In the genomic region with DNA sequence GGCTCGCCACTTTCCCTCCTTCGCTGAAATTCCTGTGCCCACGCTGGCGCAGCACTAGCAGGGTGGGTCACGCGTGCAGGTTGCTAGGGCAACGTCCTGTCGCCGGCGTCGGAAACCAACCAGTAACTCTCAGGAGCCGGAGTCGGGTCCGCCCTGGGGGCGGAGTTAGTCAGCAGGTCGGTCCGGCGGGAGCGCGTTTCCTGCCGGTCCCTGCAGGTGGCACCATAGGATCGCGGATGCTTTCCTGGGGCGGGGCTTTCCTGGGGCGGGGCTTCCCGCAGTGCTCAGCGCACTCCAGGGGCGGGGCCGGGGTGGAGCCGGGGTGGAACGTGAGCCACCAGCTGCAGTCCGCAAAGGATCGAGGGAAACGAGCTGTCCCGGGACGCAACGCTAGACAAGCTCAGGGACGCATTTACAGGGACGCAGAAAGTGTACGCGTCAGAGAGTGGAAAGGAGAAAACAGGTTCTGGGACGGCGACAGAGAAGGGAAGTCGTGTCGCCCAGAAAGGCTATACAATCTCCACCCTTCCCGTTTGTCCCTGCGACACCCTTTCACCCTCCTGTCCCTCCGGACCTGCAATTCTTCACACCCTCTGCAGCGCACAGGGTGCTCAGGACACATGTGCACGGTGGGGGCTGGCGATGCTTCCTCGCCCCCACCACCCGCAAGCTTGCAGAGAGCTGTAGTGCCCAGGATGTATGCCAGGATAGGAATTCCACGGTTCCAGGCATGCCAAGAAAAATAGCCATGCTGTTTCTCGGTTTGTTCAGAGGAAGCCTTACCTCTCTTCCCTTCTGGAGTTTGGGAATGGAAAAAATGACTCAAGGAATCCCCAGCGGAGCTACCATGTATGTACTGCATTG, we compare ENCODE assay signal across 1 cellular context.
TF ChIP-seq lines count a peak whose summit lies in the region.

No MANE protein-coding gene starts in this region.

TF ChIP-seq in GM12878, 131 proteins besides CTCF, POLR2A, EP300 and RAD21 (continued from another document and continues in another):
- TF ChIP-seq, protein P1, sequence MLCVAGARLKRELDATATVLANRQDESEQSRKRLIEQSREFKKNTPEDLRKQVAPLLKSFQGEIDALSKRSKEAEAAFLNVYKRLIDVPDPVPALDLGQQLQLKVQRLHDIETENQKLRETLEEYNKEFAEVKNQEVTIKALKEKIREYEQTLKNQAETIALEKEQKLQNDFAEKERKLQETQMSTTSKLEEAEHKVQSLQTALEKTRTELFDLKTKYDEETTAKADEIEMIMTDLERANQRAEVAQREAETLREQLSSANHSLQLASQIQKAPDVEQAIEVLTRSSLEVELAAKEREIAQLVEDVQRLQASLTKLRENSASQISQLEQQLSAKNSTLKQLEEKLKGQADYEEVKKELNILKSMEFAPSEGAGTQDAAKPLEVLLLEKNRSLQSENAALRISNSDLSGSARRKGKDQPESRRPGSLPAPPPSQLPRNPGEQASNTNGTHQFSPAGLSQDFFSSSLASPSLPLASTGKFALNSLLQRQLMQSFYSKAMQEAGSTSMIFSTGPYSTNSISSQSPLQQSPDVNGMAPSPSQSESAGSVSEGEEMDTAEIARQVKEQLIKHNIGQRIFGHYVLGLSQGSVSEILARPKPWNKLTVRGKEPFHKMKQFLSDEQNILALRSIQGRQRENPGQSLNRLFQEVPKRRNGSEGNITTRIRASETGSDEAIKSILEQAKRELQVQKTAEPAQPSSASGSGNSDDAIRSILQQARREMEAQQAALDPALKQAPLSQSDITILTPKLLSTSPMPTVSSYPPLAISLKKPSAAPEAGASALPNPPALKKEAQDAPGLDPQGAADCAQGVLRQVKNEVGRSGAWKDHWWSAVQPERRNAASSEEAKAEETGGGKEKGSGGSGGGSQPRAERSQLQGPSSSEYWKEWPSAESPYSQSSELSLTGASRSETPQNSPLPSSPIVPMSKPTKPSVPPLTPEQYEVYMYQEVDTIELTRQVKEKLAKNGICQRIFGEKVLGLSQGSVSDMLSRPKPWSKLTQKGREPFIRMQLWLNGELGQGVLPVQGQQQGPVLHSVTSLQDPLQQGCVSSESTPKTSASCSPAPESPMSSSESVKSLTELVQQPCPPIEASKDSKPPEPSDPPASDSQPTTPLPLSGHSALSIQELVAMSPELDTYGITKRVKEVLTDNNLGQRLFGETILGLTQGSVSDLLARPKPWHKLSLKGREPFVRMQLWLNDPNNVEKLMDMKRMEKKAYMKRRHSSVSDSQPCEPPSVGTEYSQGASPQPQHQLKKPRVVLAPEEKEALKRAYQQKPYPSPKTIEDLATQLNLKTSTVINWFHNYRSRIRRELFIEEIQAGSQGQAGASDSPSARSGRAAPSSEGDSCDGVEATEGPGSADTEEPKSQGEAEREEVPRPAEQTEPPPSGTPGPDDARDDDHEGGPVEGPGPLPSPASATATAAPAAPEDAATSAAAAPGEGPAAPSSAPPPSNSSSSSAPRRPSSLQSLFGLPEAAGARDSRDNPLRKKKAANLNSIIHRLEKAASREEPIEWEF (IDR thresholded peaks at IDR 0.05; ENCODE audit: insufficient replicate concordance, low read depth, low read length) = no peak
- TF ChIP-seq PAX8 (IDR thresholded peaks at IDR 0.05) = no peak
- no peak for TF ChIP-seq SRF (IDR thresholded peaks at IDR 0.05; ENCODE audit: low read depth in 2 of 2, low read length in 2 of 2)
- TF ChIP-seq, protein P2, sequence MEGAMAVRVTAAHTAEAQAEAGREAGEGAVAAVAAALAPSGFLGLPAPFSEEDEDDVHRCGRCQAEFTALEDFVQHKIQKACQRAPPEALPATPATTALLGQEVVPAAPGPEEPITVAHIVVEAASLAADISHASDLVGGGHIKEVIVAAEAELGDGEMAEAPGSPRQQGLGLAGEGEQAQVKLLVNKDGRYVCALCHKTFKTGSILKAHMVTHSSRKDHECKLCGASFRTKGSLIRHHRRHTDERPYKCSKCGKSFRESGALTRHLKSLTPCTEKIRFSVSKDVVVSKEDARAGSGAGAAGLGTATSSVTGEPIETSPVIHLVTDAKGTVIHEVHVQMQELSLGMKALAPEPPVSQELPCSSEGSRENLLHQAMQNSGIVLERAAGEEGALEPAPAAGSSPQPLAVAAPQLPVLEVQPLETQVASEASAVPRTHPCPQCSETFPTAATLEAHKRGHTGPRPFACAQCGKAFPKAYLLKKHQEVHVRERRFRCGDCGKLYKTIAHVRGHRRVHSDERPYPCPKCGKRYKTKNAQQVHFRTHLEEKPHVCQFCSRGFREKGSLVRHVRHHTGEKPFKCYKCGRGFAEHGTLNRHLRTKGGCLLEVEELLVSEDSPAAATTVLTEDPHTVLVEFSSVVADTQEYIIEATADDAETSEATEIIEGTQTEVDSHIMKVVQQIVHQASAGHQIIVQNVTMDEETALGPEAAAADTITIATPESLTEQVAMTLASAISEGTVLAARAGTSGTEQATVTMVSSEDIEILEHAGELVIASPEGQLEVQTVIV (IDR thresholded peaks at IDR 0.05; ENCODE audit: borderline replicate concordance, partially characterized antibody) = no peak
- TF ChIP-seq, protein P3, sequence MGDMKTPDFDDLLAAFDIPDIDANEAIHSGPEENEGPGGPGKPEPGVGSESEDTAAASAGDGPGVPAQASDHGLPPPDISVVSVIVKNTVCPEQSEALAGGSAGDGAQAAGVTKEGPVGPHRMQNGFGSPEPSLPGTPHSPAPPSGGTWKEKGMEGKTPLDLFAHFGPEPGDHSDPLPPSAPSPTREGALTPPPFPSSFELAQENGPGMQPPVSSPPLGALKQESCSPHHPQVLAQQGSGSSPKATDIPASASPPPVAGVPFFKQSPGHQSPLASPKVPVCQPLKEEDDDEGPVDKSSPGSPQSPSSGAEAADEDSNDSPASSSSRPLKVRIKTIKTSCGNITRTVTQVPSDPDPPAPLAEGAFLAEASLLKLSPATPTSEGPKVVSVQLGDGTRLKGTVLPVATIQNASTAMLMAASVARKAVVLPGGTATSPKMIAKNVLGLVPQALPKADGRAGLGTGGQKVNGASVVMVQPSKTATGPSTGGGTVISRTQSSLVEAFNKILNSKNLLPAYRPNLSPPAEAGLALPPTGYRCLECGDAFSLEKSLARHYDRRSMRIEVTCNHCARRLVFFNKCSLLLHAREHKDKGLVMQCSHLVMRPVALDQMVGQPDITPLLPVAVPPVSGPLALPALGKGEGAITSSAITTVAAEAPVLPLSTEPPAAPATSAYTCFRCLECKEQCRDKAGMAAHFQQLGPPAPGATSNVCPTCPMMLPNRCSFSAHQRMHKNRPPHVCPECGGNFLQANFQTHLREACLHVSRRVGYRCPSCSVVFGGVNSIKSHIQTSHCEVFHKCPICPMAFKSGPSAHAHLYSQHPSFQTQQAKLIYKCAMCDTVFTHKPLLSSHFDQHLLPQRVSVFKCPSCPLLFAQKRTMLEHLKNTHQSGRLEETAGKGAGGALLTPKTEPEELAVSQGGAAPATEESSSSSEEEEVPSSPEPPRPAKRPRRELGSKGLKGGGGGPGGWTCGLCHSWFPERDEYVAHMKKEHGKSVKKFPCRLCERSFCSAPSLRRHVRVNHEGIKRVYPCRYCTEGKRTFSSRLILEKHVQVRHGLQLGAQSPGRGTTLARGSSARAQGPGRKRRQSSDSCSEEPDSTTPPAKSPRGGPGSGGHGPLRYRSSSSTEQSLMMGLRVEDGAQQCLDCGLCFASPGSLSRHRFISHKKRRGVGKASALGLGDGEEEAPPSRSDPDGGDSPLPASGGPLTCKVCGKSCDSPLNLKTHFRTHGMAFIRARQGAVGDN (IDR thresholded peaks at IDR 0.05) = no peak
- TF ChIP-seq, protein P4, sequence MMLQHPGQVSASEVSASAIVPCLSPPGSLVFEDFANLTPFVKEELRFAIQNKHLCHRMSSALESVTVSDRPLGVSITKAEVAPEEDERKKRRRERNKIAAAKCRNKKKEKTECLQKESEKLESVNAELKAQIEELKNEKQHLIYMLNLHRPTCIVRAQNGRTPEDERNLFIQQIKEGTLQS (IDR thresholded peaks at IDR 0.05; ENCODE audit: borderline replicate concordance, extremely low read depth, low read depth, low read length) = no peak
- no peak; the same call in 1 of the 2 replicates for TF ChIP-seq LARP7 (IDR thresholded peaks at IDR 0.05)
- TF ChIP-seq POLR2AphosphoS5 (IDR thresholded peaks at IDR 0.05; ENCODE audit: low read length) = no peak
- TF ChIP-seq MXI1 (IDR thresholded peaks at IDR 0.05; ENCODE audit: low read depth, low read length) = peak; percentile 99
- TF ChIP-seq, protein P5, sequence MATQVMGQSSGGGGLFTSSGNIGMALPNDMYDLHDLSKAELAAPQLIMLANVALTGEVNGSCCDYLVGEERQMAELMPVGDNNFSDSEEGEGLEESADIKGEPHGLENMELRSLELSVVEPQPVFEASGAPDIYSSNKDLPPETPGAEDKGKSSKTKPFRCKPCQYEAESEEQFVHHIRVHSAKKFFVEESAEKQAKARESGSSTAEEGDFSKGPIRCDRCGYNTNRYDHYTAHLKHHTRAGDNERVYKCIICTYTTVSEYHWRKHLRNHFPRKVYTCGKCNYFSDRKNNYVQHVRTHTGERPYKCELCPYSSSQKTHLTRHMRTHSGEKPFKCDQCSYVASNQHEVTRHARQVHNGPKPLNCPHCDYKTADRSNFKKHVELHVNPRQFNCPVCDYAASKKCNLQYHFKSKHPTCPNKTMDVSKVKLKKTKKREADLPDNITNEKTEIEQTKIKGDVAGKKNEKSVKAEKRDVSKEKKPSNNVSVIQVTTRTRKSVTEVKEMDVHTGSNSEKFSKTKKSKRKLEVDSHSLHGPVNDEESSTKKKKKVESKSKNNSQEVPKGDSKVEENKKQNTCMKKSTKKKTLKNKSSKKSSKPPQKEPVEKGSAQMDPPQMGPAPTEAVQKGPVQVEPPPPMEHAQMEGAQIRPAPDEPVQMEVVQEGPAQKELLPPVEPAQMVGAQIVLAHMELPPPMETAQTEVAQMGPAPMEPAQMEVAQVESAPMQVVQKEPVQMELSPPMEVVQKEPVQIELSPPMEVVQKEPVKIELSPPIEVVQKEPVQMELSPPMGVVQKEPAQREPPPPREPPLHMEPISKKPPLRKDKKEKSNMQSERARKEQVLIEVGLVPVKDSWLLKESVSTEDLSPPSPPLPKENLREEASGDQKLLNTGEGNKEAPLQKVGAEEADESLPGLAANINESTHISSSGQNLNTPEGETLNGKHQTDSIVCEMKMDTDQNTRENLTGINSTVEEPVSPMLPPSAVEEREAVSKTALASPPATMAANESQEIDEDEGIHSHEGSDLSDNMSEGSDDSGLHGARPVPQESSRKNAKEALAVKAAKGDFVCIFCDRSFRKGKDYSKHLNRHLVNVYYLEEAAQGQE (IDR thresholded peaks at IDR 0.05; ENCODE audit: low read depth, low read length) = no peak
- TF ChIP-seq CHD4 (IDR thresholded peaks at IDR 0.05) = no peak
- TF ChIP-seq BMI1 (IDR thresholded peaks at IDR 0.05; ENCODE audit: borderline replicate concordance) = peak; percentile 98
- TF ChIP-seq ATF7 (IDR thresholded peaks at IDR 0.05; ENCODE audit: low read depth) = no peak
- no peak for TF ChIP-seq SMAD5 (IDR thresholded peaks at IDR 0.05; ENCODE audit: low read depth)
- TF ChIP-seq, protein P6, sequence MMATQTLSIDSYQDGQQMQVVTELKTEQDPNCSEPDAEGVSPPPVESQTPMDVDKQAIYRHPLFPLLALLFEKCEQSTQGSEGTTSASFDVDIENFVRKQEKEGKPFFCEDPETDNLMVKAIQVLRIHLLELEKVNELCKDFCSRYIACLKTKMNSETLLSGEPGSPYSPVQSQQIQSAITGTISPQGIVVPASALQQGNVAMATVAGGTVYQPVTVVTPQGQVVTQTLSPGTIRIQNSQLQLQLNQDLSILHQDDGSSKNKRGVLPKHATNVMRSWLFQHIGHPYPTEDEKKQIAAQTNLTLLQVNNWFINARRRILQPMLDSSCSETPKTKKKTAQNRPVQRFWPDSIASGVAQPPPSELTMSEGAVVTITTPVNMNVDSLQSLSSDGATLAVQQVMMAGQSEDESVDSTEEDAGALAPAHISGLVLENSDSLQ (IDR thresholded peaks at IDR 0.05) = peak; percentile 96
- TF ChIP-seq NFYA (IDR thresholded peaks at IDR 0.05; ENCODE audit: borderline replicate concordance, low read depth, low read length) = no peak
- TF ChIP-seq, protein P7, sequence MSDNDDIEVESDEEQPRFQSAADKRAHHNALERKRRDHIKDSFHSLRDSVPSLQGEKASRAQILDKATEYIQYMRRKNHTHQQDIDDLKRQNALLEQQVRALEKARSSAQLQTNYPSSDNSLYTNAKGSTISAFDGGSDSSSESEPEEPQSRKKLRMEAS (IDR thresholded peaks at IDR 0.05; ENCODE audit: low read depth, low read length) = peak; percentile 88
- TF ChIP-seq NR2C1 (IDR thresholded peaks at IDR 0.05) = no peak
- TF ChIP-seq TCF3 (IDR thresholded peaks at IDR 0.05; ENCODE audit: borderline replicate concordance, insufficient read depth, low read depth, low read length) = no peak
- TF ChIP-seq IRF4 (IDR thresholded peaks at IDR 0.05; ENCODE audit: low read depth, low read length) = no peak
- peak; percentile 37 for TF ChIP-seq MEF2B (IDR thresholded peaks at IDR 0.05; ENCODE audit: partially characterized antibody, poor library complexity, severe bottlenecking)
- TF ChIP-seq, protein P8, sequence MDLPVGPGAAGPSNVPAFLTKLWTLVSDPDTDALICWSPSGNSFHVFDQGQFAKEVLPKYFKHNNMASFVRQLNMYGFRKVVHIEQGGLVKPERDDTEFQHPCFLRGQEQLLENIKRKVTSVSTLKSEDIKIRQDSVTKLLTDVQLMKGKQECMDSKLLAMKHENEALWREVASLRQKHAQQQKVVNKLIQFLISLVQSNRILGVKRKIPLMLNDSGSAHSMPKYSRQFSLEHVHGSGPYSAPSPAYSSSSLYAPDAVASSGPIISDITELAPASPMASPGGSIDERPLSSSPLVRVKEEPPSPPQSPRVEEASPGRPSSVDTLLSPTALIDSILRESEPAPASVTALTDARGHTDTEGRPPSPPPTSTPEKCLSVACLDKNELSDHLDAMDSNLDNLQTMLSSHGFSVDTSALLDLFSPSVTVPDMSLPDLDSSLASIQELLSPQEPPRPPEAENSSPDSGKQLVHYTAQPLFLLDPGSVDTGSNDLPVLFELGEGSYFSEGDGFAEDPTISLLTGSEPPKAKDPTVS (IDR thresholded peaks at IDR 0.05; ENCODE audit: low read depth, low read length) = no peak
- TF ChIP-seq, protein P9, sequence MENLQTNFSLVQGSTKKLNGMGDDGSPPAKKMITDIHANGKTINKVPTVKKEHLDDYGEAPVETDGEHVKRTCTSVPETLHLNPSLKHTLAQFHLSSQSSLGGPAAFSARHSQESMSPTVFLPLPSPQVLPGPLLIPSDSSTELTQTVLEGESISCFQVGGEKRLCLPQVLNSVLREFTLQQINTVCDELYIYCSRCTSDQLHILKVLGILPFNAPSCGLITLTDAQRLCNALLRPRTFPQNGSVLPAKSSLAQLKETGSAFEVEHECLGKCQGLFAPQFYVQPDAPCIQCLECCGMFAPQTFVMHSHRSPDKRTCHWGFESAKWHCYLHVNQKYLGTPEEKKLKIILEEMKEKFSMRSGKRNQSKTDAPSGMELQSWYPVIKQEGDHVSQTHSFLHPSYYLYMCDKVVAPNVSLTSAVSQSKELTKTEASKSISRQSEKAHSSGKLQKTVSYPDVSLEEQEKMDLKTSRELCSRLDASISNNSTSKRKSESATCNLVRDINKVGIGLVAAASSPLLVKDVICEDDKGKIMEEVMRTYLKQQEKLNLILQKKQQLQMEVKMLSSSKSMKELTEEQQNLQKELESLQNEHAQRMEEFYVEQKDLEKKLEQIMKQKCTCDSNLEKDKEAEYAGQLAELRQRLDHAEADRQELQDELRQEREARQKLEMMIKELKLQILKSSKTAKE (IDR thresholded peaks at IDR 0.05; ENCODE audit: low read depth, poor library complexity, severe bottlenecking) = no peak
- TF ChIP-seq TBL1XR1 (IDR thresholded peaks at IDR 0.05; ENCODE audit: low read depth, low read length) = no peak
- no peak for TF ChIP-seq TAF1 (IDR thresholded peaks at IDR 0.05; ENCODE audit: borderline replicate concordance, low read depth, low read length)
